9 cellular contexts compared by ENCODE assay signal in the genomic region with DNA sequence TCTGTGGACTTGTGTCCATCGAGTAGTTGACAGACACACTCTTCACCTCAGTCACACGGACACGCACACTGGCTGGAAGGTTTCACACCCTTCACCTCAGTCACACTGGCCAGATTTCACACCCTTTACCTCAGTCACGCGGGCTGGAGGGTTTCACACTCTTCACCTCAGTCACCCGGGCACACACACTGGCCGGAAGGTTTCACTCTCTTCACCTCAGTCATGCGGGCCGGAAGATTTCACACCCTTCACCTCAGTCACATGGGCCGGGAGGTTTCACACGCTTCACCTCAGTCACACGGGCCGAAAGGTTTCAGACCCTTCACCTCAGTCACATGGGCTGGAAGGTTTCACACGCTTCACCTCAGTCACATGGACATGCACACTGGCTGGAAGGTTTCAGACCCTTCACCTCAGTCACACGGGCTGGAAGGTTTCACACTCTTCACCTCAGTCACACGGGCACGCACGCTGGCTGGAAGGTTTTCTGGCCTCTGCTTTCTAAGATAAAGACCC.
DNase-seq lines count a peak whose midpoint lies in the region; ATAC-seq and TF ChIP-seq lines count a peak whose summit lies in the region.
"Had no signal": no experiment of that assay in that cellular context is flagged by ENCODE, and none has a peak within 500 bp of the region (broad histone marks: within the 10 kb centered on the region; RNA-seq: fewer than 3 reads in every experiment).

No MANE protein-coding gene starts in this region.

- H3K36me3 Mint-ChIP-seq in activated CD4-positive, alpha-beta memory T cell treated with anti-CD3 and anti-CD28 coated beads for 36 hours = no peaks in the 10 kb centered on the region

- H3K4me1 ChIP-seq in stomach = peaks cover 0 to 9% (median 0%) of the 10 kb centered on the region in 4 donors

- H3K27ac ChIP-seq in stomach = no peak overlapping the region

- no peaks in the 10 kb centered on the region for H3K36me3 ChIP-seq in stomach
- H3K36me3 ChIP-seq: MG63 had no signal

- no peak overlapping the region for H3K4me3 Mint-ChIP-seq in activated CD4-positive, alpha-beta memory T cell treated with anti-CD3 and anti-CD28 coated beads for 36 hours

- DNase-seq in activated gamma-delta T cell treated with Interleukin-2 at 50 U/mL for 16 hours (peak; percentile 24), activated gamma-delta T cell (lab: John Stamatoyannopoulos, UW) (no peak), stomach (peak; percentile 28), posterior vena cava (ENCODE audit: low spot score) (no peak)
- peak; percentile 53 for DNase-seq in activated CD4-positive, alpha-beta memory T cell treated with anti-CD3 and anti-CD28 coated beads for 36 hours
- no peak for DNase-seq in central memory CD4-positive, alpha-beta T cell
- DNase-seq: MG63 had no signal

- TF ChIP-seq POLR2A in stomach (IDR thresholded peaks at IDR 0.05) = no peak

- peaks cover 7% of the 10 kb centered on the region for H3K4me1 Mint-ChIP-seq in activated CD4-positive, alpha-beta memory T cell treated with anti-CD3 and anti-CD28 coated beads for 36 hours (ENCODE audit: low read depth)

- WGBS in stomach, 5 donors = 58 to 79% (median 75%) methylated on average over 16 to 18 of the region's 18 CpGs

- POLR2A ChIA-PET in activated CD4-positive, alpha-beta memory T cell treated with anti-CD3 and anti-CD28 coated beads for 36 hours (lab: Charles Lee) = no interaction called here

- peaks cover 7% of the 10 kb centered on the region for H3K27me3 Mint-ChIP-seq in activated CD4-positive, alpha-beta memory T cell treated with anti-CD3 and anti-CD28 coated beads for 36 hours

- intact Hi-C loops in activated CD4-positive, alpha-beta memory T cell treated with anti-CD3 and anti-CD28 coated beads for 36 hours (cut with micrococcal nuclease) = no loop called here
- intact Hi-C loops in stomach (cut with DNase I; ENCODE audit: low total_unique reads) = no loop called here
- intact Hi-C loops in posterior vena cava (cut with DNase I) = no loop called here

- H3K4me3 ChIP-seq in stomach = no peak overlapping the region
- H3K4me3 ChIP-seq: MG63 had no signal

- peak; percentile 75 for ATAC-seq in HG02852 (IDR thresholded peaks at IDR 0.05; ENCODE audit: unreplicated experiment)
- ATAC-seq in GM18861 (IDR thresholded peaks at IDR 0.05; ENCODE audit: unreplicated experiment) = no peak

- CTCF ChIA-PET in activated CD4-positive, alpha-beta memory T cell treated with anti-CD3 and anti-CD28 coated beads for 36 hours (lab: Charles Lee) = no interaction called here

- H3K27ac Mint-ChIP-seq in activated CD4-positive, alpha-beta memory T cell treated with anti-CD3 and anti-CD28 coated beads for 36 hours = no peak overlapping the region

- peaks cover 0 to under 1% (median 0%) of the 10 kb centered on the region in 4 donors for H3K9me3 ChIP-seq in stomach
- H3K9me3 ChIP-seq: MG63 had no signal

- peaks cover 0 to 20% (median 5%) of the 10 kb centered on the region in 3 donors for H3K27me3 ChIP-seq in stomach
- H3K27me3 ChIP-seq: MG63 had no signal

- peaks cover 2% of the 10 kb centered on the region for H3K9me3 Mint-ChIP-seq in activated CD4-positive, alpha-beta memory T cell treated with anti-CD3 and anti-CD28 coated beads for 36 hours

- TF ChIP-seq EP300 in stomach (IDR thresholded peaks at IDR 0.05) = no peak

- no peak for TF ChIP-seq CTCF in stomach (IDR thresholded peaks at IDR 0.05)

Comparison
In these comparisons a context has a peak if more than half of its experiments do, and no peak if none do; other contexts are left out.
1. DNase-seq: peak in activated gamma-delta T cell treated with Interleukin-2 at 50 U/mL for 16 hours (single experiment), activated CD4-positive, alpha-beta memory T cell treated with anti-CD3 and anti-CD28 coated beads for 36 hours (single experiment) and stomach (single experiment); none in activated gamma-delta T cell (single experiment), central memory CD4-positive, alpha-beta T cell (single experiment) and posterior vena cava (single experiment).